In genomic region chr18:682416-682815, GRCh38 we compare ENCODE assay signal across 7 cellular contexts. TPM values are rescaled to one million over a fixed set of nuclear protein-coding genes. Genes with fewer than 3 reads are reported as not detected.
DNase-seq lines count a peak whose midpoint lies in the region; ATAC-seq and TF ChIP-seq lines count a peak whose summit lies in the region.
"Not testable (repeated sequence)": the region's sequence is repeated elsewhere in the genome, so short reads cannot be mapped to it uniquely, and the experiment has no call there.

No MANE protein-coding gene starts in this region.

- H3K9me3 Mint-ChIP-seq in CD8-positive, alpha-beta T cell; activated CD4-positive, alpha-beta T cell treated with anti-CD3 and anti-CD28 coated beads for 36 hours (ENCODE audit: low read depth); activated CD8-positive, alpha-beta memory T cell treated with anti-CD3 and anti-CD28 coated beads, Interleukin-2, amount 10 ng/mL, durations not matched to agents 7 days and 5 days (ENCODE audit: low read depth); activated naive CD4-positive, alpha-beta T cell treated with anti-CD3 and anti-CD28 coated beads for 36 hours; MCF 10A (ENCODE audit: unreplicated experiment); natural killer cell: not testable (repeated sequence)

- TF ChIP-seq CTCF in CD8-positive, alpha-beta T cell (IDR thresholded peaks at IDR 0.05); Loucy (conservative IDR thresholded peaks at IDR 0.05; ENCODE audit: low read length); MCF 10A (IDR thresholded peaks at IDR 0.05; ENCODE audit: unreplicated experiment); natural killer cell (IDR thresholded peaks at IDR 0.05): not testable (repeated sequence)

- CTCF ChIA-PET in CD8-positive, alpha-beta T cell (lab: Charles Lee) = not testable (repeated sequence)
- CTCF ChIA-PET in activated CD4-positive, alpha-beta T cell treated with anti-CD3 and anti-CD28 coated beads for 36 hours (lab: Charles Lee) = interaction anchor here (1.1 to 1.8 kb wide), 4 partner anchors 8 to 157 kb away, joined by 4 to 7 read pairs (median 6); no protein-coding TSS in a partner anchor
- CTCF ChIA-PET in activated CD8-positive, alpha-beta memory T cell treated with anti-CD3 and anti-CD28 coated beads, Interleukin-2, amount 10 ng/mL, durations not matched to agents 7 days and 5 days (lab: Charles Lee) = interaction anchor here (1.4 to 2.9 kb wide), 5 partner anchors 23 to 157 kb away, joined by 4 to 13 read pairs (median 10); partner anchors contain the start of genes ENOSF1 and TYMS
- CTCF ChIA-PET in activated naive CD4-positive, alpha-beta T cell treated with anti-CD3 and anti-CD28 coated beads for 36 hours (lab: Charles Lee) = interaction anchor here (0.6 to 1.8 kb wide), 3 partner anchors 24 to 157 kb away, joined by 3 to 11 read pairs (median 10); partner anchors contain the start of gene ENOSF1
- CTCF ChIA-PET in MCF 10A (lab: Yijun Ruan, JAX) = interaction anchor here (0.6 to 1.1 kb wide), 4 partner anchors 8 to 1556 kb away, joined by 3 to 4 read pairs (median 3); no protein-coding TSS in a partner anchor

- not testable (repeated sequence) for H3K27me3 Mint-ChIP-seq in CD8-positive, alpha-beta T cell (ENCODE audit: low read depth); activated CD4-positive, alpha-beta T cell treated with anti-CD3 and anti-CD28 coated beads for 36 hours; activated CD8-positive, alpha-beta memory T cell treated with anti-CD3 and anti-CD28 coated beads, Interleukin-2, amount 10 ng/mL, durations not matched to agents 7 days and 5 days; activated naive CD4-positive, alpha-beta T cell treated with anti-CD3 and anti-CD28 coated beads for 36 hours (ENCODE audit: low read depth); MCF 10A (ENCODE audit: insufficient read depth, unreplicated experiment); natural killer cell (ENCODE audit: low read depth in 2 of 2)

- H3K27ac Mint-ChIP-seq in CD8-positive, alpha-beta T cell = peak overlapping the region; percentile 53
- H3K27ac Mint-ChIP-seq in activated CD4-positive, alpha-beta T cell treated with anti-CD3 and anti-CD28 coated beads for 36 hours = peak overlapping the region; percentile 84
- peak overlapping the region; percentile 90 for H3K27ac Mint-ChIP-seq in activated CD8-positive, alpha-beta memory T cell treated with anti-CD3 and anti-CD28 coated beads, Interleukin-2, amount 10 ng/mL, durations not matched to agents 7 days and 5 days
- H3K27ac Mint-ChIP-seq in activated naive CD4-positive, alpha-beta T cell treated with anti-CD3 and anti-CD28 coated beads for 36 hours = peak overlapping the region; percentile 37
- H3K27ac Mint-ChIP-seq in MCF 10A (ENCODE audit: low read depth, unreplicated experiment) (peak overlapping the region; percentile 16), natural killer cell (peak overlapping the region; percentile 54 to 58)

- not testable (repeated sequence) for ATAC-seq in CD8-positive, alpha-beta T cell; activated CD4-positive, alpha-beta T cell treated with anti-CD3 and anti-CD28 coated beads for 36 hours; natural killer cell
- ATAC-seq in activated CD8-positive, alpha-beta memory T cell treated with anti-CD3 and anti-CD28 coated beads, Interleukin-2, amount 10 ng/mL, durations not matched to agents 7 days and 5 days = peak; percentile 14

- peak overlapping the region; percentile 70 for H3K4me2 ChIP-seq in Loucy (ENCODE audit: low read depth, low read length, poor library complexity, severe bottlenecking)

- H3K9me2 ChIP-seq in Loucy (replicated peaks; ENCODE audit: low read depth, low read length) = not testable (repeated sequence)

- not testable (repeated sequence) for H3K4me1 Mint-ChIP-seq in CD8-positive, alpha-beta T cell (ENCODE audit: low read depth); MCF 10A (ENCODE audit: insufficient read depth, unreplicated experiment)
- peaks cover 22% of the 10 kb centered on the region for H3K4me1 Mint-ChIP-seq in activated CD4-positive, alpha-beta T cell treated with anti-CD3 and anti-CD28 coated beads for 36 hours
- peaks cover 34% of the 10 kb centered on the region for H3K4me1 Mint-ChIP-seq in activated CD8-positive, alpha-beta memory T cell treated with anti-CD3 and anti-CD28 coated beads, Interleukin-2, amount 10 ng/mL, durations not matched to agents 7 days and 5 days
- peaks cover 17% of the 10 kb centered on the region for H3K4me1 Mint-ChIP-seq in activated naive CD4-positive, alpha-beta T cell treated with anti-CD3 and anti-CD28 coated beads for 36 hours (ENCODE audit: low read depth)
- peaks cover 10 to 12% of the 10 kb centered on the region in 2 donors for H3K4me1 Mint-ChIP-seq in natural killer cell

- H3K9me3 ChIP-seq in CD8-positive, alpha-beta T cell (ENCODE audit: low read length); Loucy (ENCODE audit: insufficient read depth, low read depth, low read length): not testable (repeated sequence)

- peak overlapping the region; percentile 67; the same call in 1 of the 2 replicates for H2AFZ ChIP-seq in Loucy (ENCODE audit: low read length)

- H4K20me1 ChIP-seq in Loucy (ENCODE audit: insufficient read depth, low read length, poor library complexity, severe bottlenecking) = not testable (repeated sequence)

- H3F3A ChIP-seq in Loucy (ENCODE audit: low read depth) = not testable (repeated sequence)

- not testable (repeated sequence) for H3K4me3 Mint-ChIP-seq in CD8-positive, alpha-beta T cell; activated CD4-positive, alpha-beta T cell treated with anti-CD3 and anti-CD28 coated beads for 36 hours; activated CD8-positive, alpha-beta memory T cell treated with anti-CD3 and anti-CD28 coated beads, Interleukin-2, amount 10 ng/mL, durations not matched to agents 7 days and 5 days; activated naive CD4-positive, alpha-beta T cell treated with anti-CD3 and anti-CD28 coated beads for 36 hours; MCF 10A (ENCODE audit: unreplicated experiment); natural killer cell

- H3K4me1 ChIP-seq in CD8-positive, alpha-beta T cell (ENCODE audit: insufficient read depth, low read length) = peaks cover 15% of the 10 kb centered on the region
- peaks cover 66% of the 10 kb centered on the region for H3K4me1 ChIP-seq in Loucy (ENCODE audit: insufficient read depth, low read length, poor library complexity, severe bottlenecking)

- H3K27me3 ChIP-seq in CD8-positive, alpha-beta T cell (ENCODE audit: insufficient read depth, low read length); Loucy (ENCODE audit: insufficient read depth, low read length, poor library complexity, severe bottlenecking): not testable (repeated sequence)

- peak overlapping the region; percentile 58 for H3K9ac ChIP-seq in Loucy (ENCODE audit: low read depth, low read length, poor library complexity, severe bottlenecking)

- H3K79me2 ChIP-seq in Loucy (ENCODE audit: insufficient read depth, low read length) = not testable (repeated sequence)

- not testable (repeated sequence) for H3K27ac ChIP-seq in CD8-positive, alpha-beta T cell (ENCODE audit: low read depth, low read length)

- not testable (repeated sequence) for H3K4me3 ChIP-seq in CD8-positive, alpha-beta T cell (ENCODE audit: low read depth, low read length)
- H3K4me3 ChIP-seq in Loucy (ENCODE audit: low read length, poor library complexity, severe bottlenecking) = peak overlapping the region; percentile 47

- POLR2A ChIA-PET in CD8-positive, alpha-beta T cell (lab: Charles Lee) = not testable (repeated sequence)
- POLR2A ChIA-PET in activated CD4-positive, alpha-beta T cell treated with anti-CD3 and anti-CD28 coated beads for 36 hours (lab: Charles Lee) = interaction anchor here (1.1 kb wide), 1 partner anchor 12 kb away, joined by 3 read pairs; no protein-coding TSS in a partner anchor
- POLR2A ChIA-PET in MCF 10A (lab: Yijun Ruan, JAX) = interaction anchor here (0.9 kb wide), 1 partner anchor 47 kb away, joined by 3 read pairs; no protein-coding TSS in a partner anchor

- not testable (repeated sequence) for DNase-seq in CD8-positive, alpha-beta T cell; activated CD4-positive, alpha-beta T cell treated with anti-CD3 and anti-CD28 coated beads for 36 hours; activated CD8-positive, alpha-beta memory T cell treated with anti-CD3 and anti-CD28 coated beads, Interleukin-2, amount 10 ng/mL, durations not matched to agents 7 days and 5 days; activated naive CD4-positive, alpha-beta T cell treated with anti-CD3 and anti-CD28 coated beads for 36 hours; MCF 10A (ENCODE audit: unreplicated experiment); natural killer cell

- intact Hi-C loops in CD8-positive, alpha-beta T cell (cut with DNase I, micrococcal nuclease); MCF 10A (cut with micrococcal nuclease); natural killer cell (cut with micrococcal nuclease): not testable (repeated sequence)
- intact Hi-C loops in activated CD4-positive, alpha-beta T cell treated with anti-CD3 and anti-CD28 coated beads for 36 hours (cut with DNase I, micrococcal nuclease) = loop anchor here in 1 of 2 experiments (1.0 kb wide), 2 partner anchors 24 to 131 kb away; no protein-coding TSS in a partner anchor
- intact Hi-C loops in activated naive CD4-positive, alpha-beta T cell treated with anti-CD3 and anti-CD28 coated beads for 36 hours (cut with micrococcal nuclease) = loop anchor here (1.0 kb wide), 2 partner anchors 24 to 524 kb away; partner anchors contain the start of gene USP14

- H3K36me3 ChIP-seq in CD8-positive, alpha-beta T cell (ENCODE audit: insufficient read depth, low read length); Loucy (ENCODE audit: insufficient read depth, low read length): not testable (repeated sequence)

- BruUV-seq in MCF 10A (replicated peaks; lab: Mats Ljungman, UMichigan) = not testable (repeated sequence)

- H3K36me3 Mint-ChIP-seq in CD8-positive, alpha-beta T cell = peaks cover 70% of the 10 kb centered on the region
- peaks cover 76% of the 10 kb centered on the region for H3K36me3 Mint-ChIP-seq in activated CD4-positive, alpha-beta T cell treated with anti-CD3 and anti-CD28 coated beads for 36 hours (ENCODE audit: low read depth)
- peaks cover 44% of the 10 kb centered on the region for H3K36me3 Mint-ChIP-seq in activated CD8-positive, alpha-beta memory T cell treated with anti-CD3 and anti-CD28 coated beads, Interleukin-2, amount 10 ng/mL, durations not matched to agents 7 days and 5 days
- H3K36me3 Mint-ChIP-seq in activated naive CD4-positive, alpha-beta T cell treated with anti-CD3 and anti-CD28 coated beads for 36 hours (ENCODE audit: low read depth) = peaks cover 69% of the 10 kb centered on the region
- H3K36me3 Mint-ChIP-seq in MCF 10A (ENCODE audit: insufficient read depth, unreplicated experiment) = peaks cover 91% of the 10 kb centered on the region
- not testable (repeated sequence) for H3K36me3 Mint-ChIP-seq in natural killer cell

RNA-seq across cellular contexts. Expression of gene TYMS, which starts 25.0 kb away (rescaled TPM):
- total RNA-seq in CD8-positive, alpha-beta T cell = 1 to 10 TPM; 2.9 to 3.0 TPM
- total RNA-seq in activated CD4-positive, alpha-beta T cell treated with anti-CD3 and anti-CD28 coated beads for 36 hours = 100 to 1,000 TPM; 331 to 372 TPM
- 100 to 1,000 TPM; 369 TPM for total RNA-seq in activated CD8-positive, alpha-beta memory T cell treated with anti-CD3 and anti-CD28 coated beads, Interleukin-2, amount 10 ng/mL, durations not matched to agents 7 days and 5 days
- 100 to 1,000 TPM; 315 to 325 TPM for total RNA-seq in activated naive CD4-positive, alpha-beta T cell treated with anti-CD3 and anti-CD28 coated beads for 36 hours
- total RNA-seq in MCF 10A (2022) (22.4 and 57.0 TPM in 2 replicates), natural killer cell (10 to 100 TPM in 1 of 3 donors, 1 to 10 TPM in 2; 5.8 to 13.6 (median 7.8) TPM)

RNA-seq across cellular contexts. Expression of gene ENOSF1, which starts 30.0 kb away (rescaled TPM):
- 10 to 100 TPM; 32.2 to 39.7 TPM for total RNA-seq in CD8-positive, alpha-beta T cell
- total RNA-seq in activated CD4-positive, alpha-beta T cell treated with anti-CD3 and anti-CD28 coated beads for 36 hours = 10 to 100 TPM; 92.6 to 97.4 TPM
- total RNA-seq in activated CD8-positive, alpha-beta memory T cell treated with anti-CD3 and anti-CD28 coated beads, Interleukin-2, amount 10 ng/mL, durations not matched to agents 7 days and 5 days = 10 to 100 TPM; 79.3 to 84.3 TPM
- total RNA-seq in activated naive CD4-positive, alpha-beta T cell treated with anti-CD3 and anti-CD28 coated beads for 36 hours = 10 to 100 TPM; 61.3 to 66.1 TPM
- 106 and 111 TPM in 2 replicates for total RNA-seq in MCF 10A (2022)
- 10 to 100 TPM; 36.3 to 51.5 (median 39.8) TPM for total RNA-seq in natural killer cell

Comparison
In these comparisons a context has a peak if more than half of its experiments do, and no peak if none do; other contexts are left out.
1. H3K27ac Mint-ChIP-seq: peak in every context shown above with its lines; median percentile 90 in activated CD8-positive, alpha-beta memory T cell treated with anti-CD3 and anti-CD28 coated beads, Interleukin-2, amount 10 ng/mL, durations not matched to agents 7 days and 5 days; 84 in activated CD4-positive, alpha-beta T cell treated with anti-CD3 and anti-CD28 coated beads for 36 hours; 56 in natural killer cell; 53 in CD8-positive, alpha-beta T cell; 37 in activated naive CD4-positive, alpha-beta T cell treated with anti-CD3 and anti-CD28 coated beads for 36 hours; 16 in MCF 10A.